25 cellular contexts compared by ENCODE assay signal in genomic region chr5:1431896-1432295, GRCh38. TPM values are rescaled to one million over a fixed set of nuclear protein-coding genes. Genes with fewer than 3 reads are reported as not detected.
"Had no signal": no experiment of that assay in that cellular context is flagged by ENCODE, and none has a peak within 500 bp of the region (broad histone marks: within the 10 kb centered on the region; RNA-seq: fewer than 3 reads in every experiment).

No MANE protein-coding gene starts in this region.

- H3K27ac Mint-ChIP-seq: dendritic cell treated with granulocyte-macrophage colony-stimulating factor and Interleukin-4, amounts not matched to agents 40 ng/mL and 50 ng/mL, for 4 days; effector memory CD8-positive, alpha-beta T cell; immature natural killer cell; memory B cell; nephron progenitor cell; stimulated activated effector memory CD8-positive, alpha-beta T cell treated with anti-CD3 and anti-CD28 coated beads, Interleukin-12 subunit alpha, Interleukin-12 subunit beta, amount 100 ng/mL, for 72 hours; type B pancreatic cell had no signal

- H3K27ac ChIP-seq: esophagus squamous epithelium, left ventricle myocardium inferior, lower lobe of right lung, psoas muscle, right lobe of liver, skin epidermis, suprapubic skin, thyroid gland had no signal

- H3K27me3 ChIP-seq: right lobe of liver, thyroid gland had no signal

- DNase-seq: effector memory CD8-positive, alpha-beta T cell; esophagus squamous epithelium; foreskin fibroblast; immature natural killer cell; left cardiac atrium; left ventricle myocardium inferior; midbrain; nephron progenitor cell; retina; stimulated activated CD4-positive, alpha-beta T cell treated with anti-CD3 and anti-CD28 coated beads, Interleukin-12 subunit alpha, Interleukin-12 subunit beta, amount 100 ng/mL, for 4 hours; stimulated activated CD8-positive, alpha-beta memory T cell treated with anti-CD3 and anti-CD28 coated beads, Interleukin-4, amount 100 ng/mL, for 48 hours; stimulated activated naive CD8-positive, alpha-beta T cell treated with anti-CD3 and anti-CD28 coated beads, Interleukin-15, Interleukin-2, amounts not matched to agents 100 U/mL and 50 U/mL, for 24 hours; thyroid gland had no signal

- H3K27me3 Mint-ChIP-seq: dendritic cell treated with granulocyte-macrophage colony-stimulating factor and Interleukin-4, amounts not matched to agents 40 ng/mL and 50 ng/mL, for 4 days had no signal

- H3K9me3 ChIP-seq: thyroid gland had no signal

- H3K36me3 Mint-ChIP-seq: stimulated activated effector memory CD8-positive, alpha-beta T cell treated with anti-CD3 and anti-CD28 coated beads, Interleukin-12 subunit alpha, Interleukin-12 subunit beta, amount 100 ng/mL, for 72 hours had no signal

- ATAC-seq: effector memory CD8-positive, alpha-beta T cell; left cardiac atrium; psoas muscle; stimulated activated naive CD8-positive, alpha-beta T cell treated with anti-CD3 and anti-CD28 coated beads, Interleukin-15, Interleukin-2, amounts not matched to agents 100 U/mL and 50 U/mL, for 24 hours had no signal

- FAIRE-seq: colon, keratinocyte had no signal

- H3K4me1 Mint-ChIP-seq: immature natural killer cell, memory B cell, nephron progenitor cell had no signal

- H3K4me3 Mint-ChIP-seq: dendritic cell treated with granulocyte-macrophage colony-stimulating factor and Interleukin-4, amounts not matched to agents 40 ng/mL and 50 ng/mL, for 4 days; effector memory CD8-positive, alpha-beta T cell; immature natural killer cell; memory B cell; nephron progenitor cell; stimulated activated effector memory CD8-positive, alpha-beta T cell treated with anti-CD3 and anti-CD28 coated beads, Interleukin-12 subunit alpha, Interleukin-12 subunit beta, amount 100 ng/mL, for 72 hours; type B pancreatic cell had no signal

- H3K4me1 ChIP-seq: esophagus squamous epithelium, left ventricle myocardium inferior, lower lobe of right lung, psoas muscle, right lobe of liver, suprapubic skin, thyroid gland had no signal

RNA-seq across cellular contexts. Expression of gene SLC6A3, which starts 13.3 kb away (rescaled TPM):
- total RNA-seq: epithelial cell of proximal tubule, left ventricle myocardium inferior, psoas muscle, right lobe of liver had no signal
